ENCODE assay signal across 2 cellular contexts in the genomic region with DNA sequence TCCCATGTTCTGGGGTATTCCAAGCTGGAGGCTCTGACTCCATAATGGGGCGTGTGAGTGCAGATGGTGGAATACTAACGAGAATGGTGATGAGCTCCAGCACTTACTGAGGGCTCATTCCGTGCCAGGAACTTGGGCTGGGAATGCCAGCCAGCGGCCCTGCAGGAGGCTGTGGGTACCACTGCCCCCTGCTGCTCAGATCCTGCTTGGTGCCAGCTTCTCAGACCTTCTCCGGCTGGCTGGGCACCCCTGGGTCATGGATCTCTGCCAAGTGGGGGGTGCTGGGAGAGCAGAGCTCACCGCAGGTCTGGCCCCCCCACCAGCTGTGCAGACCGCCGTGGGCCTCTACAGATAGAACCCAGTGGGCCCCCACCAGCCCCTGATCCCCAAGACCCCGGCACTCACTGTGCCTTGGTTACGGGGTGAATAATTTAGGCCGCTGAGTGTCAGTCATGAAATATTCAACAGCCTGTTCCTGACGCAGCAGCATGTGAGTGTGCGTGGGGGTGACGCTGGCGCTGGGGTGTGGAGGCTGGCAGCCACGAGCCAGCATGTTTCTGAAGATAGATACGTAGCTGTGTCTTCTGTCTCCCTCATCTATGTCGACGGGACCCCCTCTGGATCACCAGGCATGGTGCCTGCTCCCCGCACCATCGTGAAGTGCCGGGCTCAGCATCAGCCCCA.
DNase-seq lines count a peak whose midpoint lies in the region; TF ChIP-seq lines count a peak whose summit lies in the region.
"Not testable (repeated sequence)": the region's sequence is repeated elsewhere in the genome, so short reads cannot be mapped to it uniquely, and the experiment has no call there.

No MANE protein-coding gene starts in this region.

- DNase-seq in GM12864 (ENCODE audit: low read depth); epithelial cell of esophagus (ENCODE audit: low read depth): not testable (repeated sequence)

- TF ChIP-seq CTCF in GM12864 (IDR thresholded peaks at IDR 0.05; ENCODE audit: low read depth, low read length, missing control alignments) (peak; percentile 24), epithelial cell of esophagus (IDR thresholded peaks at IDR 0.05; ENCODE audit: insufficient read depth, low read depth, low read length, missing control alignments) (peak; percentile 39)

- H3K4me3 ChIP-seq in GM12864 (ENCODE audit: low read depth, low read length); epithelial cell of esophagus (ENCODE audit: low read length): not testable (repeated sequence)
